Comparison of ENCODE assay signal across 10 cellular contexts in genomic region chr3:156787926-156788663, GRCh38. TPM values are rescaled to one million over a fixed set of nuclear protein-coding genes. Genes with fewer than 3 reads are reported as not detected.
DNase-seq lines count a peak whose midpoint lies in the region; ATAC-seq and TF ChIP-seq lines count a peak whose summit lies in the region.
"Had no signal": no experiment of that assay in that cellular context is flagged by ENCODE, and none has a peak within 500 bp of the region (broad histone marks: within the 10 kb centered on the region; RNA-seq: fewer than 3 reads in every experiment).

No MANE protein-coding gene starts in this region.

- H3K27me3 Mint-ChIP-seq in activated CD8-positive, alpha-beta T cell treated with anti-CD3 and anti-CD28 coated beads for 36 hours, result no peaks in the 10 kb centered on the region
- no peaks in the 10 kb centered on the region for H3K27me3 Mint-ChIP-seq in activated CD8-positive, alpha-beta T cell treated with anti-CD3 and anti-CD28 coated beads, Interleukin-2, amount 10 ng/mL, durations not matched to agents 7 days and 5 days (ENCODE audit: low read depth)

- no peak for TF ChIP-seq CTCF in activated CD8-positive, alpha-beta T cell treated with anti-CD3 and anti-CD28 coated beads for 36 hours (IDR thresholded peaks at IDR 0.05)
- no peak for TF ChIP-seq CTCF in lung (IDR thresholded peaks at IDR 0.05; ENCODE audit: control extremely low read depth, extremely low read depth)

- H3K4me1 ChIP-seq in lung (ENCODE audit: control insufficient read depth in 2 of 2, insufficient read depth in 2 of 2, low read length in 2 of 2), result peaks cover 0 to 2% of the 10 kb centered on the region in 2 donors

- CTCF ChIA-PET in activated CD8-positive, alpha-beta T cell treated with anti-CD3 and anti-CD28 coated beads for 36 hours (lab: Charles Lee), result interaction anchor here (1.2 kb wide), 1 partner anchor 350 kb away, joined by 3 read pairs; no protein-coding TSS in a partner anchor
- CTCF ChIA-PET in activated CD8-positive, alpha-beta T cell treated with anti-CD3 and anti-CD28 coated beads, Interleukin-2, amount 10 ng/mL, durations not matched to agents 7 days and 5 days (lab: Charles Lee), result interaction anchor here (1.2 kb wide), 1 partner anchor 278 kb away, joined by 3 read pairs; no protein-coding TSS in a partner anchor

- ATAC-seq in activated CD8-positive, alpha-beta T cell treated with anti-CD3 and anti-CD28 coated beads for 36 hours, result peak; percentile 96
- ATAC-seq in activated CD8-positive, alpha-beta T cell treated with anti-CD3 and anti-CD28 coated beads, Interleukin-2, amount 10 ng/mL, durations not matched to agents 7 days and 5 days, result no peak
- ATAC-seq in HG02870 (IDR thresholded peaks at IDR 0.05; ENCODE audit: unreplicated experiment) (peak; percentile 87), lung (ENCODE audit: insufficient read depth, low FRiP score) (peak; percentile 53)

- H3K27ac Mint-ChIP-seq in activated CD8-positive, alpha-beta T cell treated with anti-CD3 and anti-CD28 coated beads for 36 hours, result no peak overlapping the region
- H3K27ac Mint-ChIP-seq in activated CD8-positive, alpha-beta T cell treated with anti-CD3 and anti-CD28 coated beads, Interleukin-2, amount 10 ng/mL, durations not matched to agents 7 days and 5 days, result no peak overlapping the region

- H3K4me3 ChIP-seq in lung, result no peak overlapping the region

- intact Hi-C loops in activated CD8-positive, alpha-beta T cell treated with anti-CD3 and anti-CD28 coated beads for 36 hours (cut with micrococcal nuclease), result no loop called here

- DNase-seq in activated CD8-positive, alpha-beta T cell treated with anti-CD3 and anti-CD28 coated beads for 36 hours, result peak; percentile 55
- DNase-seq in activated CD8-positive, alpha-beta T cell treated with anti-CD3 and anti-CD28 coated beads, Interleukin-2, amount 10 ng/mL, durations not matched to agents 7 days and 5 days, result no peak
- peak; percentile 66 for DNase-seq in SW480 (ENCODE audit: low spot score)
- no peak for DNase-seq in lung (ENCODE audit: low spot score)
- DNase-seq in DMS79 (lab: John Stamatoyannopoulos, UW), result no peak
- DNase-seq in NCI-H526 (lab: John Stamatoyannopoulos, UW), result no peak
- DNase-seq in medulla oblongata (ENCODE audit: extremely low spot score), result no peak
- DNase-seq: DND-41 had no signal

- peak overlapping the region in 1 of 2 donors; percentile 33 for H3K27ac ChIP-seq in lung (ENCODE audit: low read depth in 1 of 2, low read length in 1 of 2)
- H3K27ac ChIP-seq: neutrophil had no signal

- no peaks in the 10 kb centered on the region for H3K27me3 ChIP-seq in lung (ENCODE audit: control insufficient read depth, insufficient read depth)
- H3K27me3 ChIP-seq: neutrophil had no signal

- H3K36me3 ChIP-seq in lung (ENCODE audit: control insufficient read depth in 2 of 2, insufficient read depth in 2 of 2, low read length in 2 of 2), result no peaks in the 10 kb centered on the region
- H3K36me3 ChIP-seq: neutrophil had no signal

- H3K4me3 Mint-ChIP-seq in activated CD8-positive, alpha-beta T cell treated with anti-CD3 and anti-CD28 coated beads for 36 hours, result no peak overlapping the region
- H3K4me3 Mint-ChIP-seq in activated CD8-positive, alpha-beta T cell treated with anti-CD3 and anti-CD28 coated beads, Interleukin-2, amount 10 ng/mL, durations not matched to agents 7 days and 5 days, result no peak overlapping the region

- H3K36me3 Mint-ChIP-seq in activated CD8-positive, alpha-beta T cell treated with anti-CD3 and anti-CD28 coated beads for 36 hours (ENCODE audit: low read depth), result no peaks in the 10 kb centered on the region
- no peaks in the 10 kb centered on the region for H3K36me3 Mint-ChIP-seq in activated CD8-positive, alpha-beta T cell treated with anti-CD3 and anti-CD28 coated beads, Interleukin-2, amount 10 ng/mL, durations not matched to agents 7 days and 5 days (ENCODE audit: low read depth)

- POLR2A ChIA-PET in activated CD8-positive, alpha-beta T cell treated with anti-CD3 and anti-CD28 coated beads for 36 hours (lab: Charles Lee), result interaction anchor here (1.0 kb wide), 1 partner anchor 29 kb away, joined by 3 read pairs; no protein-coding TSS in a partner anchor
- POLR2A ChIA-PET in activated CD8-positive, alpha-beta T cell treated with anti-CD3 and anti-CD28 coated beads, Interleukin-2, amount 10 ng/mL, durations not matched to agents 7 days and 5 days (lab: Charles Lee), result no interaction called here

- peaks cover 29% of the 10 kb centered on the region for H3K4me1 Mint-ChIP-seq in activated CD8-positive, alpha-beta T cell treated with anti-CD3 and anti-CD28 coated beads for 36 hours (ENCODE audit: low read depth)
- peaks cover 46% of the 10 kb centered on the region for H3K4me1 Mint-ChIP-seq in activated CD8-positive, alpha-beta T cell treated with anti-CD3 and anti-CD28 coated beads, Interleukin-2, amount 10 ng/mL, durations not matched to agents 7 days and 5 days (ENCODE audit: low read depth)

- no peaks in the 10 kb centered on the region for H3K9me3 Mint-ChIP-seq in activated CD8-positive, alpha-beta T cell treated with anti-CD3 and anti-CD28 coated beads for 36 hours
- no peaks in the 10 kb centered on the region for H3K9me3 Mint-ChIP-seq in activated CD8-positive, alpha-beta T cell treated with anti-CD3 and anti-CD28 coated beads, Interleukin-2, amount 10 ng/mL, durations not matched to agents 7 days and 5 days (ENCODE audit: insufficient read depth)

- 91 to 94% methylated on average over 1 of the region's 1 CpG for WGBS in lung, 2 donors

- no peaks in the 10 kb centered on the region for H3K9me3 ChIP-seq in lung (ENCODE audit: control insufficient read depth in 2 of 2, insufficient read depth in 1 of 2, low read length in 1 of 2)
- H3K9me3 ChIP-seq: neutrophil had no signal

RNA-seq across cellular contexts. Expression of gene LEKR1, which starts 38.1 kb away (rescaled TPM):
- 1 to 10 TPM in 1 of 2 experiments, under 1 TPM in 1; 0.40 to 1.1 TPM for total RNA-seq in activated CD8-positive, alpha-beta T cell treated with anti-CD3 and anti-CD28 coated beads for 36 hours
- under 1 TPM; 0.68 to 0.81 TPM for total RNA-seq in activated CD8-positive, alpha-beta T cell treated with anti-CD3 and anti-CD28 coated beads, Interleukin-2, amount 10 ng/mL, durations not matched to agents 7 days and 5 days
- 1 to 10 TPM; 5.4 TPM for total RNA-seq in lung
- under 1 TPM; 0.71 to 0.92 TPM for polyA plus RNA-seq in lung

Comparison
In these comparisons a context has a peak if more than half of its experiments do, and no peak if none do; other contexts are left out.
1. DNase-seq: peak in activated CD8-positive, alpha-beta T cell treated with anti-CD3 and anti-CD28 coated beads for 36 hours (single experiment) and SW480 (single experiment); none in activated CD8-positive, alpha-beta T cell treated with anti-CD3 and anti-CD28 coated beads, Interleukin-2, amount 10 ng/mL, durations not matched to agents 7 days and 5 days (single experiment), lung (single experiment), DMS79 (single experiment), NCI-H526 (0 of 2) and medulla oblongata (single experiment).